ENCODE assay signal across 8 cellular contexts in genomic region chr20:64078934-64079272, GRCh38. TPM values are rescaled to one million over a fixed set of nuclear protein-coding genes. Genes with fewer than 3 reads are reported as not detected.
DNase-seq lines count a peak whose midpoint lies in the region; ATAC-seq and TF ChIP-seq lines count a peak whose summit lies in the region.

No MANE protein-coding gene starts in this region.

- no peaks in the 10 kb centered on the region for H3K9me2 ChIP-seq in SK-N-SH

- H3K79me2 ChIP-seq in SK-N-SH (ENCODE audit: insufficient read depth), result no peaks in the 10 kb centered on the region

- TF ChIP-seq POLR2A in suprapubic skin (IDR thresholded peaks at IDR 0.05), result no peak

- H3K27me3 ChIP-seq in SK-N-SH (ENCODE audit: insufficient read depth) (no peaks in the 10 kb centered on the region), adipocyte (replicated peaks; ENCODE audit: control insufficient read depth, insufficient read depth, low read length) (peaks cover 12% of the 10 kb centered on the region), left lung (peaks cover 2 to 12% of the 10 kb centered on the region in 2 donors), suprapubic skin (peaks cover 3% of the 10 kb centered on the region)

- H3F3A ChIP-seq in SK-N-SH (replicated peaks; ENCODE audit: insufficient read depth), result peaks cover 14% of the 10 kb centered on the region

- POLR2A ChIA-PET in SK-N-SH (lab: Yijun Ruan, JAX), result interaction anchor here (1.2 kb wide), 1 partner anchor 23 kb away, joined by 3 read pairs; no protein-coding TSS in a partner anchor

- peak overlapping the region; percentile 99 for H3K4me2 ChIP-seq in SK-N-SH

- CTCF ChIA-PET in SK-N-SH (lab: Yijun Ruan, JAX), result interaction anchor here (1.1 to 12.9 kb wide), 10 partner anchors 8 to 105 kb away, joined by 3 to 252 read pairs (median 5); partner anchors contain the start of genes NPBWR2 and PRPF6

- 0 out of 2 replicates have a peak overlapping the region, but pooled peaks have one; percentile 72 for H2AFZ ChIP-seq in SK-N-SH (ENCODE audit: low read depth)

- H3K9ac ChIP-seq in SK-N-SH, result peak overlapping the region; percentile 76
- H3K9ac ChIP-seq in adipocyte (ENCODE audit: low read length), result peak overlapping the region; percentile 89

- H3K27ac ChIP-seq in SK-N-SH (ENCODE audit: low read depth in 2 of 2, low read length in 1 of 2) (no peak overlapping the region; a peak in 1 of 4 replicates), left lung (peak overlapping the region; percentile 72 to 93), suprapubic skin (peak overlapping the region; percentile 76)

- intact Hi-C loops in left lung (cut with DNase I), result no loop called here

- WGBS in SK-N-SH (ENCODE audit: low lambda C conversion rate), result 29% methylated on average over 4 of the region's 4 CpGs
- WGBS in suprapubic skin, result 13% methylated on average over 4 of the region's 4 CpGs

- no peaks in the 10 kb centered on the region for H4K20me1 ChIP-seq in SK-N-SH (ENCODE audit: insufficient read depth)

- DNase-seq in SK-N-SH (no peak), adipocyte (ENCODE audit: low read depth) (no peak), left lung (no peak), suprapubic skin (ENCODE audit: low spot score in 2 of 2) (no peak), NCI-H128 (lab: John Stamatoyannopoulos, UW; ENCODE audit: unreplicated experiment) (no peak)
- no peak for DNase-seq in activated CD4-positive, alpha-beta T cell treated with anti-CD3 and anti-CD28 coated beads, Interleukin-2, amount 50 U/mL, for 48 hours

- TF ChIP-seq RAD21 in SK-N-SH (IDR thresholded peaks at IDR 0.05; ENCODE audit: low read length), result no peak

- H3K4me1 ChIP-seq in SK-N-SH (ENCODE audit: control insufficient read depth in 1 of 2, insufficient read depth in 2 of 2, low read depth in 1 of 2, low read length in 1 of 2) (peaks cover 13 to 29% of the 10 kb centered on the region in 2 experiments; a peak in 3 of 4 replicates), adipocyte (ENCODE audit: control insufficient read depth, insufficient read depth, low read length) (peaks cover 22% of the 10 kb centered on the region), left lung (peaks cover 19 to 58% of the 10 kb centered on the region in 2 donors), suprapubic skin (peaks cover 59% of the 10 kb centered on the region)

- H3K36me3 ChIP-seq in SK-N-SH (replicated peaks in 1 of 2; ENCODE audit: control insufficient read depth in 1 of 2, insufficient read depth in 2 of 2, low read length in 1 of 2) (peaks cover 0 to 2% of the 10 kb centered on the region in 2 experiments), adipocyte (ENCODE audit: control insufficient read depth, insufficient read depth, low read length, severe bottlenecking) (peaks cover 3% of the 10 kb centered on the region), left lung (peaks cover 0 to 23% of the 10 kb centered on the region in 2 donors), suprapubic skin (peaks cover 15% of the 10 kb centered on the region)

- TF ChIP-seq EP300 in SK-N-SH (IDR thresholded peaks at IDR 0.05; ENCODE audit: borderline replicate concordance in 1 of 2, low read depth in 1 of 2, low read length in 1 of 2) (no peak), suprapubic skin (IDR thresholded peaks at IDR 0.05) (no peak)

- ATAC-seq in SK-N-SH treated with all-trans-retinoic acid at 6 μM for 48 hours (no peak), left lung (no peak), HG02588 (IDR thresholded peaks at IDR 0.05; ENCODE audit: unreplicated experiment) (no peak)

- H3K9me3 ChIP-seq in SK-N-SH, result no peaks in the 10 kb centered on the region
- no peaks in the 10 kb centered on the region for H3K9me3 ChIP-seq in adipocyte (ENCODE audit: control insufficient read depth, low read length)
- no peaks in the 10 kb centered on the region for H3K9me3 ChIP-seq in left lung
- no peaks in the 10 kb centered on the region for H3K9me3 ChIP-seq in suprapubic skin

- H3K4me3 ChIP-seq in SK-N-SH (ENCODE audit: low read depth in 2 of 2, low read length in 1 of 2), result peak overlapping the region; percentile 76 to 80
- H3K4me3 ChIP-seq in adipocyte (ENCODE audit: low read length), result peak overlapping the region; percentile 84
- peak overlapping the region; percentile 69 to 92 for H3K4me3 ChIP-seq in left lung
- peak overlapping the region; percentile 81 for H3K4me3 ChIP-seq in suprapubic skin

- no peak for TF ChIP-seq CTCF in SK-N-SH (IDR thresholded peaks at IDR 0.05)
- TF ChIP-seq CTCF in left lung (IDR thresholded peaks at IDR 0.05), result no peak
- TF ChIP-seq CTCF in suprapubic skin (IDR thresholded peaks at IDR 0.05), result no peak

TF ChIP-seq in SK-N-SH, 30 proteins besides CTCF, POLR2A, EP300 and RAD21:
- TF ChIP-seq ELF1 (IDR thresholded peaks at IDR 0.05), result no peak
TF ChIP-seq in SK-N-SH: peak in this region for 0.

TF ChIP-seq in SK-N-SH treated with all-trans-retinoic acid at 6 μM for 48 hours, 23 proteins besides CTCF, POLR2A, EP300 and RAD21:
- TF ChIP-seq PPARA (CRISPR knock-in tag; IDR thresholded peaks at IDR 0.05; ENCODE audit: borderline replicate concordance), result no peak
- TF ChIP-seq, protein P1, sequence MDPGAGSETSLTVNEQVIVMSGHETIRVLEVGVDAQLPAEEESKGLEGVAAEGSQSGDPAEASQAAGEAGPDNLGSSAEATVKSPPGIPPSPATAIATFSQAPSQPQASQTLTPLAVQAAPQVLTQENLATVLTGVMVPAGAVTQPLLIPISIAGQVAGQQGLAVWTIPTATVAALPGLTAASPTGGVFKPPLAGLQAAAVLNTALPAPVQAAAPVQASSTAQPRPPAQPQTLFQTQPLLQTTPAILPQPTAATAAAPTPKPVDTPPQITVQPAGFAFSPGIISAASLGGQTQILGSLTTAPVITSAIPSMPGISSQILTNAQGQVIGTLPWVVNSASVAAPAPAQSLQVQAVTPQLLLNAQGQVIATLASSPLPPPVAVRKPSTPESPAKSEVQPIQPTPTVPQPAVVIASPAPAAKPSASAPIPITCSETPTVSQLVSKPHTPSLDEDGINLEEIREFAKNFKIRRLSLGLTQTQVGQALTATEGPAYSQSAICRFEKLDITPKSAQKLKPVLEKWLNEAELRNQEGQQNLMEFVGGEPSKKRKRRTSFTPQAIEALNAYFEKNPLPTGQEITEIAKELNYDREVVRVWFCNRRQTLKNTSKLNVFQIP (CRISPR knock-in tag; IDR thresholded peaks at IDR 0.05; ENCODE audit: borderline replicate concordance, low read depth), result no peak

RNA-seq across cellular contexts. Expression of gene RGS19, which starts 0.4 kb away (rescaled TPM):
- polyA plus RNA-seq in SK-N-SH (2012; rRNA removed), result 18.7 and 20.5 TPM in 2 replicates
- polyA plus RNA-seq in SK-N-SH (2012; cell fraction: cytosol; rRNA removed), result 10.0 and 16.3 TPM in 2 replicates
- 15.3 and 16.4 TPM in 2 replicates for polyA plus RNA-seq in SK-N-SH (2012; cell fraction: nucleus; rRNA removed)
- 10 to 100 TPM; 23.4 to 63.9 TPM for total RNA-seq in left lung
- total RNA-seq in suprapubic skin, result 10 to 100 TPM; 14.8 to 18.4 (median 16.2) TPM

RNA-seq across cellular contexts. Expression of gene OPRL1, which starts 1.0 kb away (rescaled TPM):
- polyA plus RNA-seq in SK-N-SH (2012; rRNA removed), result 1.7 and 1.8 TPM in 2 replicates
- 0.77 and 1.3 TPM in 2 replicates for polyA plus RNA-seq in SK-N-SH (2012; cell fraction: cytosol; rRNA removed)
- polyA plus RNA-seq in SK-N-SH (2012; cell fraction: nucleus; rRNA removed), result 3.2 and 3.8 TPM in 2 replicates
- total RNA-seq in left lung, result 1 to 10 TPM; 1.8 to 2.0 TPM
- under 1 TPM; 0.45 to 0.68 (median 0.52) TPM for total RNA-seq in suprapubic skin

RNA-seq across cellular contexts. Expression of gene LKAAEAR1, which starts 5.3 kb away (rescaled TPM):
- 0.37 and 0.71 TPM in 2 replicates for polyA plus RNA-seq in SK-N-SH (2012; rRNA removed)
- polyA plus RNA-seq in SK-N-SH (2012; cell fraction: cytosol; rRNA removed), result 0.33 and 0.55 TPM in 2 replicates
- 0.37 and 1.2 TPM in 2 replicates for polyA plus RNA-seq in SK-N-SH (2012; cell fraction: nucleus; rRNA removed)
- total RNA-seq in left lung (under 1 TPM in 1 of 2 donors, not detected in 1; 0.45 TPM), suprapubic skin (not detected)

RNA-seq across cellular contexts. Expression of gene TCEA2, which starts 15.9 kb away (rescaled TPM):
- 53.5 and 98.9 TPM in 2 replicates for polyA plus RNA-seq in SK-N-SH (2012; rRNA removed)
- polyA plus RNA-seq in SK-N-SH (2012; cell fraction: cytosol; rRNA removed), result 48.6 and 62.9 TPM in 2 replicates
- polyA plus RNA-seq in SK-N-SH (2012; cell fraction: nucleus; rRNA removed), result 179 and 294 TPM in 2 replicates
- total RNA-seq in left lung, result 10 to 100 TPM; 31.2 to 34.3 TPM
- 10 to 100 TPM in 3 of 4 donors, 1 to 10 TPM in 1; 8.6 to 27.9 (median 13.2) TPM for total RNA-seq in suprapubic skin

RNA-seq across cellular contexts. Expression of gene NPBWR2, which starts 28.5 kb away (rescaled TPM):
- polyA plus RNA-seq in SK-N-SH (2012; rRNA removed), result not detected in 2 replicates
- polyA plus RNA-seq in SK-N-SH (2012; cell fraction: cytosol; rRNA removed), result not detected in 2 replicates
- not detected in 2 replicates for polyA plus RNA-seq in SK-N-SH (2012; cell fraction: nucleus; rRNA removed)
- total RNA-seq in left lung, result not detected
- total RNA-seq in suprapubic skin, result not detected

Comparison
In these comparisons a context has a peak if more than half of its experiments do, and no peak if none do; other contexts are left out.
1. H3K27ac ChIP-seq: peak in left lung (2 of 2) and suprapubic skin (single experiment); none in SK-N-SH (0 of 2).
2. Peak in every context shown above with its lines, with median percentiles within 50 percentile points of each other: H3K4me3 ChIP-seq.